ENCODE assay signal across 22 cellular contexts in genomic region chr5:163033656-163034055, GRCh38.
"Had no signal": no experiment of that assay in that cellular context is flagged by ENCODE, and none has a peak within 500 bp of the region (broad histone marks: within the 10 kb centered on the region; RNA-seq: fewer than 3 reads in every experiment).

No MANE protein-coding gene starts in this region.

- DNase-seq: natural killer cell; occipital lobe; ovary; posterior cingulate gyrus; psoas muscle; right cardiac atrium; right lobe of liver; sigmoid colon; small intestine; stimulated activated CD4-positive, alpha-beta T cell treated with anti-CD3 and anti-CD28 coated beads, Interleukin-1b, Interleukin-23, amount 100 ng/mL, for 48 hours; stimulated activated CD4-positive, alpha-beta T cell treated with anti-CD3 and anti-CD28 coated beads, Interleukin-4, amount 100 ng/mL, for 1 hour; stimulated activated CD4-positive, alpha-beta T cell treated with anti-CD3 and anti-CD28 coated beads, Interleukin-4, amount 100 ng/mL, for 4 hours; stimulated activated CD8-positive, alpha-beta memory T cell treated with anti-CD3 and anti-CD28 coated beads, Interleukin-4, amount 100 ng/mL, for 48 hours; stimulated activated naive CD4-positive, alpha-beta T cell; stimulated activated naive CD8-positive, alpha-beta T cell treated with anti-CD3 and anti-CD28 coated beads, Interleukin-15, amount 100 ng/mL, for 72 hours; stimulated activated naive CD8-positive, alpha-beta T cell treated with anti-CD3 and anti-CD28 coated beads, Interleukin-15, Interleukin-2, amounts not matched to agents 100 U/mL and 50 U/mL, for 24 hours; substantia nigra; testis; tibial artery; transverse colon; upper lobe of right lung; uterus had no signal
